In genomic region chr5:77651343-77651742, GRCh38 we compare ENCODE assay signal across 29 cellular contexts. TPM values are rescaled to one million over a fixed set of nuclear protein-coding genes. Genes with fewer than 3 reads are reported as not detected.
"Had no signal": no experiment of that assay in that cellular context is flagged by ENCODE, and none has a peak within 500 bp of the region (broad histone marks: within the 10 kb centered on the region; RNA-seq: fewer than 3 reads in every experiment).

No MANE protein-coding gene starts in this region.

- H3K36me3 ChIP-seq: stomach, suprapubic skin, thoracic aorta, thyroid gland, tibial artery, tibial nerve, transverse colon, upper lobe of left lung, upper lobe of right lung, uterus, vagina had no signal

- H3K4me3 ChIP-seq: stomach, suprapubic skin, testis, thoracic aorta, thyroid gland, tibial artery, tibial nerve, transverse colon, upper lobe of left lung, upper lobe of right lung, uterus, vagina had no signal

- ATAC-seq: stimulated activated effector memory CD8-positive, alpha-beta T cell treated with anti-CD3 and anti-CD28 coated beads, Interleukin-12 subunit alpha, Interleukin-12 subunit beta, amount 100 ng/mL, for 72 hours; stimulated activated naive B cell treated with anti-CD40 and anti-IgM and Interleukin-4, amounts not matched to agents 10 μg/mL and 1 μg/mL and 100 μg/mL, for 72 hours; stimulated activated naive CD8-positive, alpha-beta T cell treated with anti-CD3 and anti-CD28 coated beads, Interleukin-15, amount 100 ng/mL, for 72 hours; stimulated activated naive CD8-positive, alpha-beta T cell treated with anti-CD3 and anti-CD28 coated beads, Interleukin-15, Interleukin-2, amounts not matched to agents 100 U/mL and 50 U/mL, for 24 hours; upper lobe of right lung had no signal

- H3K27me3 ChIP-seq: testis, thyroid gland, vagina had no signal

- H3K4me1 ChIP-seq: stomach, suprapubic skin, testis, thyroid gland, tibial artery, tibial nerve, transverse colon, upper lobe of left lung, upper lobe of right lung, uterus, vagina had no signal

- H3K27ac ChIP-seq: stomach, suprapubic skin, testis, thoracic aorta, thyroid gland, tibial artery, tibial nerve, transverse colon, upper lobe of left lung, upper lobe of right lung, uterus, vagina had no signal

- DNase-seq: stimulated activated CD4-positive, alpha-beta T cell treated with anti-CD3 and anti-CD28 coated beads, Interleukin-2, amount 100 ng/mL, for 48 hours; stimulated activated CD4-positive, alpha-beta T cell treated with anti-CD3 and anti-CD28 coated beads, Interleukin-4, amount 100 ng/mL, for 1 hour; stimulated activated CD4-positive, alpha-beta T cell treated with anti-CD3 and anti-CD28 coated beads, Interleukin-4, amount 100 ng/mL, for 24 hours; stimulated activated CD4-positive, alpha-beta T cell treated with anti-CD3 and anti-CD28 coated beads, Interleukin-4, amount 100 ng/mL, for 4 hours; stimulated activated CD8-positive, alpha-beta memory T cell treated with anti-CD3 and anti-CD28 coated beads, Interleukin-4, amount 100 ng/mL, for 48 hours; stimulated activated naive B cell treated with anti-CD40 and anti-IgM and Interleukin-4, amounts not matched to agents 10 μg/mL and 1 μg/mL and 100 μg/mL, for 72 hours; stimulated activated naive CD4-positive, alpha-beta T cell; stimulated activated naive CD4-positive, alpha-beta T cell treated with Interleukin-2 at 50 U/mL for 16 hours; stimulated activated naive CD8-positive, alpha-beta T cell treated with anti-CD3 and anti-CD28 coated beads, Interleukin-15, amount 100 ng/mL, for 72 hours; stimulated activated naive CD8-positive, alpha-beta T cell treated with anti-CD3 and anti-CD28 coated beads, Interleukin-15, Interleukin-2, amounts not matched to agents 100 U/mL and 50 U/mL, for 24 hours; stomach; substantia nigra; testis; thyroid gland; tibial artery; transverse colon; trophoblast cell; upper lobe of left lung; upper lobe of right lung; uterus had no signal

- H3K9me3 ChIP-seq: suprapubic skin, testis, thoracic aorta, thyroid gland, tibial artery, transverse colon, upper lobe of left lung, upper lobe of right lung, uterus, vagina had no signal

RNA-seq across cellular contexts. Expression of gene OTP, which starts 12.8 kb away (rescaled TPM):
- total RNA-seq: stomach, subcutaneous adipose tissue, suprapubic skin, temporal lobe, thoracic aorta, thyroid gland, tibial nerve, transverse colon, upper lobe of left lung, upper lobe of right lung, ureter, urinary bladder, uterus, vagina had no signal
- polyA plus RNA-seq: stomach, urinary bladder had no signal
